ENCODE assay signal across 8 cellular contexts in the genomic region with DNA sequence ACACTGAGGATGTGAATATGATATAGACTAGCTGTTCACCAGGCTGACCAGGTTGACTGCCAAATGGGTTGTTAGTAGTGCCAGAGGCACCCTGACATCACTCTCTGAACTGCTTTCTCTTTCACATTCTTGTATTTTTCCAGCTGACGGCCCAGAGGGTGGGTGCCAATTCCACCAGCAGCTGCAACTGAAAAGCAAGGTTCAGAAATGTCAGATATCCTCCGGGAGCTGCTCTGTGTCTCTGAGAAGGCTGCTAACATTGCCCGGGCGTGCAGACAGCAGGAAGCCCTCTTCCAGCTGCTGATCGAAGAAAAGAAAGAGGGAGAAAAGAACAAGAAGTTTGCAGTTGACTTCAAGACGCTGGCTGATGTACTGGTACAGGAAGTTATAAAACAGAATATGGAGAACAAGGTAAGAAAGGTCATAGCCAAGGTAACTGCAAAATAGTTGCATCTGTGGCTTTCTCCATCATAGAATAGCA. TPM values are rescaled to one million over a fixed set of nuclear protein-coding genes. Genes with fewer than 3 reads are reported as not detected.
DNase-seq lines count a peak whose midpoint lies in the region; ATAC-seq lines count a peak whose summit lies in the region.

No MANE protein-coding gene starts in this region.

- H3K4me1 ChIP-seq in stomach smooth muscle (ENCODE audit: control insufficient read depth, insufficient read depth, low read length), result peaks cover 17% of the 10 kb centered on the region

- no peaks in the 10 kb centered on the region for H3K27me3 ChIP-seq in stomach smooth muscle (ENCODE audit: control insufficient read depth in 1 of 2, insufficient read depth in 2 of 2, low read length in 2 of 2)

- peak overlapping the region; percentile 84 for H3K4me3 Mint-ChIP-seq in activated CD4-positive, alpha-beta T cell treated with anti-CD3 and anti-CD28 coated beads for 36 hours

- H3K36me3 ChIP-seq in stomach smooth muscle (ENCODE audit: control insufficient read depth in 2 of 2, insufficient read depth in 2 of 2, low read length in 2 of 2), result peaks cover 0 to 12% of the 10 kb centered on the region in 2 donors

- H3K9ac ChIP-seq in stomach smooth muscle (ENCODE audit: low read length in 2 of 2), result peak overlapping the region; percentile 8 to 55

- no peaks in the 10 kb centered on the region for H3K9me3 ChIP-seq in stomach smooth muscle (ENCODE audit: control insufficient read depth in 2 of 2, low read length in 2 of 2)

- peak overlapping the region; percentile 2 for H3K27ac ChIP-seq in stomach smooth muscle (ENCODE audit: low read length)

- CTCF ChIA-PET in activated CD4-positive, alpha-beta T cell treated with anti-CD3 and anti-CD28 coated beads for 36 hours (lab: Charles Lee), result interaction anchor here (0.8 to 2.8 kb wide), 5 partner anchors 16 to 701 kb away, joined by 3 to 12 read pairs (median 4); a partner anchor contains a TSS

- intact Hi-C loops in activated CD4-positive, alpha-beta T cell treated with anti-CD3 and anti-CD28 coated beads for 36 hours (cut with DNase I, micrococcal nuclease), result no loop called here

- H3K9me3 Mint-ChIP-seq in activated CD4-positive, alpha-beta T cell treated with anti-CD3 and anti-CD28 coated beads for 36 hours (ENCODE audit: low read depth), result no peaks in the 10 kb centered on the region

- DNase-seq in AG20443 (ENCODE audit: low spot score), result peak; percentile 65
- DNase-seq in activated CD4-positive, alpha-beta T cell treated with anti-CD3 and anti-CD28 coated beads for 36 hours, result peak; percentile 63
- DNase-seq in dermis blood vessel endothelial cell, result peak; percentile 59
- DNase-seq in midbrain (lab: John Stamatoyannopoulos, UW), result peak; percentile 74
- no peak for DNase-seq in NCI-H345 (lab: John Stamatoyannopoulos, UW)

- H3K36me3 Mint-ChIP-seq in activated CD4-positive, alpha-beta T cell treated with anti-CD3 and anti-CD28 coated beads for 36 hours (ENCODE audit: low read depth), result no peaks in the 10 kb centered on the region

- H3K27me3 Mint-ChIP-seq in activated CD4-positive, alpha-beta T cell treated with anti-CD3 and anti-CD28 coated beads for 36 hours, result no peaks in the 10 kb centered on the region

- POLR2A ChIA-PET in activated CD4-positive, alpha-beta T cell treated with anti-CD3 and anti-CD28 coated beads for 36 hours (lab: Charles Lee), result interaction anchor here (0.6 kb wide), 1 partner anchor 178 kb away, joined by 3 read pairs; no protein-coding TSS in a partner anchor

- ATAC-seq in GM19351 (IDR thresholded peaks at IDR 0.05; ENCODE audit: unreplicated experiment) (peak; percentile 89), HG03457 (IDR thresholded peaks at IDR 0.05; ENCODE audit: unreplicated experiment) (peak; percentile 84)
- peak; percentile 96 for ATAC-seq in activated CD4-positive, alpha-beta T cell treated with anti-CD3 and anti-CD28 coated beads for 36 hours

- H3K4me1 Mint-ChIP-seq in activated CD4-positive, alpha-beta T cell treated with anti-CD3 and anti-CD28 coated beads for 36 hours, result peaks cover 23% of the 10 kb centered on the region

- H3K27ac Mint-ChIP-seq in activated CD4-positive, alpha-beta T cell treated with anti-CD3 and anti-CD28 coated beads for 36 hours, result peak overlapping the region; percentile 87

- H3K4me3 ChIP-seq in stomach smooth muscle (ENCODE audit: low read length in 2 of 2), result peak overlapping the region; percentile 56 to 75

RNA-seq across cellular contexts. Expression of a gene that starts 16.5 kb away (rescaled TPM):
- total RNA-seq in activated CD4-positive, alpha-beta T cell treated with anti-CD3 and anti-CD28 coated beads for 36 hours, result 1 to 10 TPM; 6.7 to 7.8 TPM
- 14.5 and 26.9 TPM in 2 replicates for total RNA-seq in dermis blood vessel endothelial cell

RNA-seq across cellular contexts. Expression of a gene that starts 40.3 kb away (rescaled TPM):
- total RNA-seq in activated CD4-positive, alpha-beta T cell treated with anti-CD3 and anti-CD28 coated beads for 36 hours, result 10 to 100 TPM; 23.1 to 23.7 TPM
- total RNA-seq in dermis blood vessel endothelial cell, result 22.6 and 26.2 TPM in 2 replicates

RNA-seq across cellular contexts. Expression of a gene that starts 48.2 kb away (rescaled TPM):
- 10 to 100 TPM; 30.1 to 35.4 TPM for total RNA-seq in activated CD4-positive, alpha-beta T cell treated with anti-CD3 and anti-CD28 coated beads for 36 hours
- total RNA-seq in dermis blood vessel endothelial cell, result 9.9 and 10.2 TPM in 2 replicates
